10 cellular contexts compared by ENCODE assay signal in genomic region chr17:2070241-2071023, GRCh38. TPM values are rescaled to one million over a fixed set of nuclear protein-coding genes. Genes with fewer than 3 reads are reported as not detected.
A peak's percentile ranks its signal among the peaks of the same experiment; 100 is the strongest.
DNase-seq lines count a peak whose midpoint lies in the region; ATAC-seq and TF ChIP-seq lines count a peak whose summit lies in the region.
"Had no signal": no experiment of that assay in that cellular context is flagged by ENCODE, and none has a peak within 500 bp of the region (broad histone marks: within the 10 kb centered on the region; RNA-seq: fewer than 3 reads in every experiment).

No MANE protein-coding gene starts in this region.

- no peaks in the 10 kb centered on the region for H3K27me3 ChIP-seq in WERI-Rb-1 (ENCODE audit: insufficient read depth, low read depth, severe bottlenecking)
- H3K27me3 ChIP-seq in right lobe of liver, result no peaks in the 10 kb centered on the region
- H3K27me3 ChIP-seq in uterus, result no peaks in the 10 kb centered on the region

- H3K27ac ChIP-seq in WERI-Rb-1 (peak overlapping the region; percentile 94), right lobe of liver (peak overlapping the region; percentile 61 to 72 (median 63)), uterus (peak overlapping the region; percentile 80 to 90)
- H3K27ac ChIP-seq: A549 had no signal

- no peak overlapping the region for H3K4me3 ChIP-seq in WERI-Rb-1 (ENCODE audit: low read depth, low read length)
- H3K4me3 ChIP-seq in right lobe of liver, result no peak overlapping the region
- no peak overlapping the region for H3K4me3 ChIP-seq in uterus
- H3K4me3 ChIP-seq: A549 had no signal

- peaks cover 0 to 29% (median 0%) of the 10 kb centered on the region in 4 donors for H3K4me1 ChIP-seq in right lobe of liver
- peaks cover 19 to 39% of the 10 kb centered on the region in 2 donors for H3K4me1 ChIP-seq in uterus
- H3K4me1 ChIP-seq: A549 had no signal

- WGBS in right lobe of liver (ENCODE audit: insufficient coverage, low coverage, low lambda C conversion rate, missing lambda C conversion rate), result 20% methylated on average over 3 of the region's 13 CpGs

- H3K36me3 ChIP-seq in WERI-Rb-1 (peaks cover 31% of the 10 kb centered on the region), right lobe of liver (no peaks in the 10 kb centered on the region), uterus (no peaks in the 10 kb centered on the region)

- TF ChIP-seq POLR2A in right lobe of liver (IDR thresholded peaks at IDR 0.05), result no peak
- TF ChIP-seq POLR2A in uterus (IDR thresholded peaks at IDR 0.05), result no peak

- ATAC-seq in HG02840 (IDR thresholded peaks at IDR 0.05; ENCODE audit: low FRiP score, unreplicated experiment), result peak; percentile 66
- peak; percentile 64 to 79 (median 76) for ATAC-seq in right lobe of liver
- ATAC-seq: A549 had no signal

- peak; percentile 11 for DNase-seq in NCI-H2196 (lab: John Stamatoyannopoulos, UW; ENCODE audit: unreplicated experiment)
- DNase-seq in NCI-H2196 treated with DMSO at 0.1 percent for 48 hours (lab: John Stamatoyannopoulos, UW; ENCODE audit: unreplicated experiment), result no peak
- DNase-seq in WERI-Rb-1, result no peak
- peak; percentile 84 to 90 (median 89) for DNase-seq in right lobe of liver
- peak in 1 of 2 donors; percentile 37 for DNase-seq in uterus
- DNase-seq in cortex of kidney (lab: John Stamatoyannopoulos, UW), result no peak
- no peak for DNase-seq in foreskin melanocyte
- DNase-seq: naive B cell had no signal

- H3K9me3 ChIP-seq in WERI-Rb-1 (ENCODE audit: severe bottlenecking) (no peaks in the 10 kb centered on the region), right lobe of liver (no peaks in the 10 kb centered on the region), uterus (no peaks in the 10 kb centered on the region)
- H3K9me3 ChIP-seq: A549 had no signal

- TF ChIP-seq CTCF in WERI-Rb-1 (IDR thresholded peaks at IDR 0.05; ENCODE audit: low read depth, low read length), result peak; percentile 47
- TF ChIP-seq CTCF in right lobe of liver (IDR thresholded peaks at IDR 0.05), result peak in 2 of 4 donors; percentile 14 to 30
- no peak for TF ChIP-seq CTCF in uterus (IDR thresholded peaks at IDR 0.05)

- intact Hi-C loops in right lobe of liver (cut with DNase I) (no loop called here), uterus (cut with DNase I; ENCODE audit: low total_unique reads) (no loop called here)

RNA-seq across cellular contexts. Expression of gene HIC1, which starts 15.5 kb away (rescaled TPM):
- 10 to 100 TPM in 2 of 6 experiments, 1 to 10 TPM in 4; 4.7 to 14.8 (median 6.1) TPM for total RNA-seq in right lobe of liver
- 10 to 100 TPM; 21.8 to 86.9 (median 54.2) TPM for total RNA-seq in uterus

RNA-seq across cellular contexts. Expression of gene OVCA2, which starts 28.6 kb away (rescaled TPM):
- total RNA-seq in right lobe of liver (10 to 100 TPM; 10.3 to 36.2 (median 14.8) TPM), uterus (10 to 100 TPM in 3 of 4 donors, 1 to 10 TPM in 1; 7.9 to 27.4 (median 19.8) TPM)

RNA-seq across cellular contexts. Expression of gene DPH1, which starts 40.5 kb away (rescaled TPM):
- total RNA-seq in right lobe of liver (10 to 100 TPM; 20.0 to 41.1 (median 25.4) TPM), uterus (100 to 1,000 TPM in 1 of 4 donors, 10 to 100 TPM in 3; 26.8 to 121 (median 49.1) TPM)

RNA-seq across cellular contexts. Expression of gene RTN4RL1, which starts 45.3 kb away (rescaled TPM):
- total RNA-seq in right lobe of liver, result 1 to 10 TPM in 5 of 6 experiments, under 1 TPM in 1; 0.54 to 2.6 (median 1.4) TPM
- 1 to 10 TPM in 3 of 4 donors, not detected in 1; 1.4 to 4.9 (median 1.9) TPM for total RNA-seq in uterus

Comparison
In these comparisons a context has a peak if more than half of its experiments do, and no peak if none do; other contexts are left out.
1. DNase-seq: peak in NCI-H2196 (single experiment) and right lobe of liver (3 of 3); none in NCI-H2196 treated with DMSO at 0.1 percent for 48 hours (single experiment), WERI-Rb-1 (single experiment), cortex of kidney (single experiment) and foreskin melanocyte (single experiment).
2. Peak in every context shown above with its lines, with median percentiles within 50 percentile points of each other: H3K27ac ChIP-seq.